ENCODE assay signal across 16 cellular contexts in genomic region chr11:45935349-45936064, GRCh38. TPM values are rescaled to one million over a fixed set of nuclear protein-coding genes. Genes with fewer than 3 reads are reported as not detected.
DNase-seq lines count a peak whose midpoint lies in the region; ATAC-seq and TF ChIP-seq lines count a peak whose summit lies in the region.
"Had no signal": no experiment of that assay in that cellular context is flagged by ENCODE, and none has a peak within 500 bp of the region (broad histone marks: within the 10 kb centered on the region; RNA-seq: fewer than 3 reads in every experiment).

No MANE protein-coding gene starts in this region.

- H3K4me3 ChIP-seq in Karpas-422 (ENCODE audit: low read length) (no peak overlapping the region), spleen (no peak overlapping the region), body of pancreas (no peak overlapping the region), ascending aorta (no peak overlapping the region)
- H3K4me3 ChIP-seq: GM23248, K562, SJCRH30 had no signal

- peak; percentile 45 for DNase-seq in CD1c-positive myeloid dendritic cell (ENCODE audit: extremely low spot score)
- DNase-seq in Karpas-422: peak; percentile 41
- DNase-seq in activated B cell treated with CpG ODN at 0.5 μM for 24 hours: no peak
- peak; percentile 56 for DNase-seq in spleen
- no peak for DNase-seq in NCI-H1048 (lab: John Stamatoyannopoulos, UW)
- DNase-seq in body of pancreas: no peak
- DNase-seq in ascending aorta (ENCODE audit: low spot score in 2 of 2): no peak
- DNase-seq: GM23248, NCI-H1105 treated with DMSO at 0.1 percent for 48 hours, NCI-H187 treated with DMSO at 0.1 percent for 48 hours, NCI-H774, OCI-M1, RPMI8226, SJCRH30, SW 1271 had no signal

- TF ChIP-seq POLR2A in spleen (IDR thresholded peaks at IDR 0.05) (no peak), body of pancreas (IDR thresholded peaks at IDR 0.05) (no peak)

- H2AFZ ChIP-seq in Karpas-422 (ENCODE audit: low read length): no peak overlapping the region
- H2AFZ ChIP-seq: GM23248 had no signal

- peaks cover 94% of the 10 kb centered on the region for H3K4me1 Mint-ChIP-seq in activated B cell treated with CpG ODN at 0.5 μM for 24 hours

- POLR2A ChIA-PET in activated B cell treated with CpG ODN at 0.5 μM for 24 hours (lab: Charles Lee): interaction anchor here (0.6 to 14.9 kb wide), 11 partner anchors 10 to 1105 kb away, joined by 3 to 263 read pairs (median 7); partner anchors contain the start of genes ARHGAP1, CRY2, PEX16 and ZNF408

- no peaks in the 10 kb centered on the region for H3K79me2 ChIP-seq in Karpas-422 (ENCODE audit: low read length)

- no peak for TF ChIP-seq CTCF in activated B cell treated with CpG ODN at 0.5 μM for 24 hours (IDR thresholded peaks at IDR 0.05)
- TF ChIP-seq CTCF in spleen (IDR thresholded peaks at IDR 0.05 in 8 of 11, conservative IDR thresholded peaks at IDR 0.05 in 3 of 11): no peak
- no peak for TF ChIP-seq CTCF in body of pancreas (IDR thresholded peaks at IDR 0.05)
- TF ChIP-seq CTCF in ascending aorta (IDR thresholded peaks at IDR 0.05): no peak

- peak overlapping the region; percentile 60 for H3K4me3 Mint-ChIP-seq in activated B cell treated with CpG ODN at 0.5 μM for 24 hours

- CTCF ChIA-PET in activated B cell treated with CpG ODN at 0.5 μM for 24 hours (lab: Charles Lee): interaction anchor here (0.6 to 2.5 kb wide), 4 partner anchors 11 to 62 kb away, joined by 3 to 13 read pairs (median 9); no protein-coding TSS in a partner anchor

- intact Hi-C loops in activated B cell treated with CpG ODN at 0.5 μM for 24 hours (cut with micrococcal nuclease): loop anchor here (1.0 to 10.0 kb wide), 2 partner anchors 88 to 769 kb away; partner anchors contain the start of genes ARHGAP1, CRY2 and ZNF408
- intact Hi-C loops in spleen (cut with DNase I; ENCODE audit: low total_unique reads): no loop called here
- intact Hi-C loops in body of pancreas (cut with DNase I): no loop called here
- intact Hi-C loops in ascending aorta (cut with DNase I): no loop called here

- H3K27ac Mint-ChIP-seq in activated B cell treated with CpG ODN at 0.5 μM for 24 hours: peak overlapping the region; percentile 97

- H3K9me3 ChIP-seq in Karpas-422 (ENCODE audit: low read length) (no peaks in the 10 kb centered on the region), spleen (no peaks in the 10 kb centered on the region), body of pancreas (no peaks in the 10 kb centered on the region), ascending aorta (no peaks in the 10 kb centered on the region)
- H3K9me3 ChIP-seq: SJCRH30 had no signal

- peaks cover under 1% of the 10 kb centered on the region; the same call in 1 of the 2 replicates for H4K20me1 ChIP-seq in Karpas-422 (ENCODE audit: insufficient read depth, low read depth, low read length)

- ATAC-seq in activated B cell treated with CpG ODN at 0.5 μM for 24 hours (ENCODE audit: low read depth) (peak; percentile 38), body of pancreas (no peak)
- ATAC-seq: K562 had no signal

- H3K27ac ChIP-seq in Karpas-422 (ENCODE audit: low read length) (peak overlapping the region; percentile 71), spleen (peak overlapping the region in 3 of 8 donors; percentile 35 to 86 (median 80)), body of pancreas (peak overlapping the region in 2 of 4 donors; percentile 45 to 52), ascending aorta (no peak overlapping the region)
- H3K27ac ChIP-seq: GM23248, SJCRH30 had no signal

- H3K36me3 ChIP-seq in Karpas-422 (ENCODE audit: insufficient read depth, low read length): peaks cover 20% of the 10 kb centered on the region
- peaks cover 3 to 100% (median 50%) of the 10 kb centered on the region in 6 donors for H3K36me3 ChIP-seq in spleen
- H3K36me3 ChIP-seq in body of pancreas (replicated peaks in 1 of 2; ENCODE audit: insufficient read depth in 1 of 2, low read depth in 2 of 2): peaks cover 0 to 5% of the 10 kb centered on the region in 2 donors
- peaks cover 43 to 61% of the 10 kb centered on the region in 2 donors for H3K36me3 ChIP-seq in ascending aorta
- H3K36me3 ChIP-seq: SJCRH30 had no signal

- H3K36me3 Mint-ChIP-seq in activated B cell treated with CpG ODN at 0.5 μM for 24 hours (ENCODE audit: low read depth): peaks cover 32% of the 10 kb centered on the region

- peak overlapping the region; percentile 9; the same call in 1 of the 2 replicates for H3K9ac ChIP-seq in Karpas-422 (ENCODE audit: low read length)
- H3K9ac ChIP-seq: GM23248 had no signal

- WGBS in spleen, 5 donors: 64 to 83% (median 74%) methylated on average over 8 of the region's 8 CpGs
- 80 to 92% methylated on average over 8 of the region's 8 CpGs for WGBS in body of pancreas, 2 donors

- no peaks in the 10 kb centered on the region for H3K9me2 ChIP-seq in Karpas-422 (replicated peaks; ENCODE audit: insufficient read depth, low read length)

- H3K4me1 ChIP-seq in Karpas-422 (ENCODE audit: low read length) (peaks cover 86% of the 10 kb centered on the region), spleen (peaks cover 10 to 90% (median 48%) of the 10 kb centered on the region in 6 donors), body of pancreas (peaks cover 23% of the 10 kb centered on the region), ascending aorta (no peaks in the 10 kb centered on the region)
- H3K4me1 ChIP-seq: SJCRH30 had no signal

- H3K27me3 ChIP-seq in Karpas-422 (ENCODE audit: low read length) (no peaks in the 10 kb centered on the region), spleen (replicated peaks in 1 of 7) (no peaks in the 10 kb centered on the region), body of pancreas (no peaks in the 10 kb centered on the region), ascending aorta (no peaks in the 10 kb centered on the region)
- H3K27me3 ChIP-seq: SJCRH30 had no signal

- no peaks in the 10 kb centered on the region for H3K9me3 Mint-ChIP-seq in activated B cell treated with CpG ODN at 0.5 μM for 24 hours

- H3K27me3 Mint-ChIP-seq in activated B cell treated with CpG ODN at 0.5 μM for 24 hours: no peaks in the 10 kb centered on the region

- no peak overlapping the region for H3K4me2 ChIP-seq in Karpas-422 (ENCODE audit: low read depth, low read length, poor library complexity, severe bottlenecking)

RNA-seq across cellular contexts. Expression of gene LARGE2, which starts 13.1 kb away (rescaled TPM):
- total RNA-seq in Karpas-422 (2014; rRNA removed; shearing (Covaris generic); ENCODE audit: low replicate concordance): 9.5 and 10.8 TPM in 2 replicates
- 47.4 and 59.7 TPM in 2 replicates for total RNA-seq in activated B cell treated with CpG ODN at 0.5 μM for 24 hours
- total RNA-seq in spleen: 1 to 10 TPM; 2.5 to 8.4 (median 6.1) TPM
- 10 to 100 TPM in 2 of 3 donors, 1 to 10 TPM in 1; 4.7 to 18.8 (median 16.4) TPM for polyA plus RNA-seq in spleen
- total RNA-seq in body of pancreas: 10 to 100 TPM; 12.2 to 14.5 TPM
- total RNA-seq in ascending aorta: not detected
- total RNA-seq: GM23248 had no signal
- polyA plus RNA-seq: GM23248 had no signal

RNA-seq across cellular contexts. Expression of gene PEX16, which starts 17.8 kb away (rescaled TPM):
- total RNA-seq in Karpas-422 (2014; rRNA removed; shearing (Covaris generic); ENCODE audit: low replicate concordance): 83.3 and 89.3 TPM in 2 replicates
- total RNA-seq in activated B cell treated with CpG ODN at 0.5 μM for 24 hours (72.0 and 77.7 TPM in 2 replicates), spleen (10 to 100 TPM; 29.2 to 36.7 (median 33.7) TPM), body of pancreas (10 to 100 TPM; 29.1 to 41.5 TPM), ascending aorta (77.9 TPM)
- polyA plus RNA-seq in spleen: 10 to 100 TPM; 41.6 to 50.1 (median 46.1) TPM

RNA-seq across cellular contexts. Expression of gene FREY1, which starts 28.4 kb away (rescaled TPM):
- total RNA-seq in Karpas-422 (2014; rRNA removed; shearing (Covaris generic); ENCODE audit: low replicate concordance): 2.3 and 3.9 TPM in 2 replicates
- total RNA-seq in activated B cell treated with CpG ODN at 0.5 μM for 24 hours: 3.9 and 4.6 TPM in 2 replicates
- total RNA-seq in spleen: 1 to 10 TPM in 4 of 7 donors, under 1 TPM in 1, not detected in 2; 0.57 to 2.0 (median 1.2) TPM
- polyA plus RNA-seq in spleen: under 1 TPM; 0.13 to 0.32 (median 0.27) TPM
- 1 to 10 TPM; 2.3 to 8.2 TPM for total RNA-seq in body of pancreas
- total RNA-seq in ascending aorta: not detected
- total RNA-seq: GM23248 had no signal
- polyA plus RNA-seq: GM23248 had no signal

RNA-seq across cellular contexts. Expression of gene MAPK8IP1, which starts 50.1 kb away (rescaled TPM):
- total RNA-seq in Karpas-422 (2014; rRNA removed; shearing (Covaris generic); ENCODE audit: low replicate concordance): 0.83 TPM in 1 of 2 replicates, not detected in the other
- total RNA-seq in activated B cell treated with CpG ODN at 0.5 μM for 24 hours (1.9 and 3.4 TPM in 2 replicates), spleen (1 to 10 TPM; 1.7 to 6.0 (median 3.4) TPM), body of pancreas (10 to 100 TPM; 23.7 to 32.4 TPM), ascending aorta (6.0 TPM)
- 1 to 10 TPM in 2 of 3 donors, under 1 TPM in 1; 0.80 to 2.2 (median 1.3) TPM for polyA plus RNA-seq in spleen

Comparison
In these comparisons a context has a peak if more than half of its experiments do, and no peak if none do; other contexts are left out.
1. DNase-seq: peak in CD1c-positive myeloid dendritic cell (single experiment), Karpas-422 (single experiment) and spleen (single experiment); none in activated B cell treated with CpG ODN at 0.5 μM for 24 hours (single experiment), NCI-H1048 (single experiment), body of pancreas (0 of 4) and ascending aorta (0 of 2).